ENCODE assay signal across 33 cellular contexts in genomic region chr15:82914396-82914795, GRCh38.
"Had no signal": no experiment of that assay in that cellular context is flagged by ENCODE, and none has a peak within 500 bp of the region (broad histone marks: within the 10 kb centered on the region; RNA-seq: fewer than 3 reads in every experiment).

No MANE protein-coding gene starts in this region.

- H3K27ac Mint-ChIP-seq: activated CD4-positive, alpha-beta T cell treated with anti-CD3 and anti-CD28 coated beads for 36 hours; activated CD4-positive, alpha-beta T cell treated with anti-CD3 and anti-CD28 coated beads, Interleukin-2, amount 10 ng/mL, durations not matched to agents 7 days and 5 days; activated naive CD4-positive, alpha-beta T cell treated with anti-CD3 and anti-CD28 coated beads for 36 hours; activated naive CD4-positive, alpha-beta T cell treated with anti-CD3 and anti-CD28 coated beads, Interleukin-2, amount 50 U/mL, for 72 hours; activated T-helper 1 cell treated with anti-CD3 and anti-CD28 coated beads, Interleukin-12 subunit alpha, Interleukin-12 subunit beta, Interleukin-2, Interleukin-4 antibody, amounts not matched to agents 30 ng/mL and 10 ng/mL and 1 ng/mL, durations not matched to agents 14 hours and 24 hours and 36 hours; brain; T-helper 1 cell treated with Interleukin-12 subunit alpha and Interleukin-12 subunit beta and Interleukin-4 antibody, amounts not matched to agents 30 μg/mL and 1 μg/mL, for 36 hours; T-helper 2 cell treated with Interferon-gamma antibody and Interleukin-4, amounts not matched to agents 5 μg/mL and 100 μg/mL, for 36 hours; WTC11 had no signal

- H3K4me2 ChIP-seq: KMS-11, SK-N-SH had no signal

- H3K27me3 ChIP-seq: adrenal gland, SJSA1 had no signal

- H3K9ac ChIP-seq: KMS-11, SK-N-SH had no signal

- H3K4me3 ChIP-seq: adrenal gland, SJSA1 had no signal

- H3K9me3 ChIP-seq: adrenal gland, SJSA1, SK-N-SH had no signal

- H3K4me1 ChIP-seq: SJSA1 had no signal

- H3K36me3 ChIP-seq: adrenal gland, SJSA1 had no signal

- FAIRE-seq: astrocyte, bronchial epithelial cell, TTC549 had no signal

- H3K4me1 Mint-ChIP-seq: WTC11 had no signal

- H3K36me3 Mint-ChIP-seq: brain had no signal

- H3K4me3 Mint-ChIP-seq: activated CD4-positive, alpha-beta T cell treated with anti-CD3 and anti-CD28 coated beads for 36 hours; activated CD4-positive, alpha-beta T cell treated with anti-CD3 and anti-CD28 coated beads, Interleukin-2, amount 10 ng/mL, durations not matched to agents 7 days and 5 days; activated naive CD4-positive, alpha-beta T cell treated with anti-CD3 and anti-CD28 coated beads for 36 hours; activated T-cell treated with anti-CD3 and anti-CD28 coated beads, Interleukin-2, amount 50 U/mL, for 4 hours; activated T-helper 1 cell treated with anti-CD3 and anti-CD28 coated beads, Interleukin-12 subunit alpha, Interleukin-12 subunit beta, Interleukin-2, Interleukin-4 antibody, amounts not matched to agents 30 ng/mL and 10 ng/mL and 1 ng/mL, durations not matched to agents 14 hours and 24 hours and 36 hours; brain; T-helper 1 cell treated with Interleukin-12 subunit alpha and Interleukin-12 subunit beta and Interleukin-4 antibody, amounts not matched to agents 30 μg/mL and 1 μg/mL, for 36 hours; T-helper 2 cell treated with Interferon-gamma antibody and Interleukin-4, amounts not matched to agents 5 μg/mL and 100 μg/mL, for 36 hours; WTC11 had no signal

- DNase-seq: activated CD4-positive, alpha-beta T cell treated with anti-CD3 and anti-CD28 coated beads for 36 hours; activated CD4-positive, alpha-beta T cell treated with anti-CD3 and anti-CD28 coated beads, Interleukin-2, amount 10 ng/mL, durations not matched to agents 7 days and 5 days; activated CD4-positive, alpha-beta T cell treated with anti-CD3 and anti-CD28 coated beads, Interleukin-2, amount 50 U/mL, for 48 hours; activated CD8-positive, alpha-beta memory T cell treated with anti-CD3 and anti-CD28 coated beads, Interleukin-2, amount 50 U/mL, for 4 hours; activated gamma-delta T cell treated with Interleukin-2 at 50 U/mL for 16 hours; activated naive CD4-positive, alpha-beta T cell treated with anti-CD3 and anti-CD28 coated beads for 36 hours; activated T-cell treated with anti-CD3 and anti-CD28 coated beads for 4 hours; activated T-cell treated with anti-CD3 and anti-CD28 coated beads, Interleukin-2, amount 50 U/mL, for 4 hours; adrenal gland; caudate nucleus; MM.1S; MV-4-11; NCI-H1092; NCI-H1436 treated with DMSO at 0.1 percent for 48 hours; NCI-H1694 treated with DMSO at 0.1 percent for 48 hours; NCI-H2029; NCI-H345; NCI-H524 treated with DMSO at 0.1 percent for 48 hours; SHP77 treated with DMSO at 0.1 percent for 48 hours; SK-N-SH had no signal

- ATAC-seq: activated CD4-positive, alpha-beta T cell treated with anti-CD3 and anti-CD28 coated beads for 36 hours; activated CD4-positive, CD25-positive, alpha-beta regulatory T cell treated with anti-CD3 and anti-CD28 coated beads, Interleukin-2, amount 50 U/mL, for 24 hours; activated naive CD4-positive, alpha-beta T cell treated with anti-CD3 and anti-CD28 coated beads, Interleukin-2, amount 50 U/mL, for 72 hours; activated T-cell treated with anti-CD3 and anti-CD28 coated beads, Interleukin-2, amount 50 U/mL, for 4 hours; Panc1; WTC11 had no signal

- H3K27ac ChIP-seq: adrenal gland, KMS-11, SJSA1 had no signal
